In the genomic region with DNA sequence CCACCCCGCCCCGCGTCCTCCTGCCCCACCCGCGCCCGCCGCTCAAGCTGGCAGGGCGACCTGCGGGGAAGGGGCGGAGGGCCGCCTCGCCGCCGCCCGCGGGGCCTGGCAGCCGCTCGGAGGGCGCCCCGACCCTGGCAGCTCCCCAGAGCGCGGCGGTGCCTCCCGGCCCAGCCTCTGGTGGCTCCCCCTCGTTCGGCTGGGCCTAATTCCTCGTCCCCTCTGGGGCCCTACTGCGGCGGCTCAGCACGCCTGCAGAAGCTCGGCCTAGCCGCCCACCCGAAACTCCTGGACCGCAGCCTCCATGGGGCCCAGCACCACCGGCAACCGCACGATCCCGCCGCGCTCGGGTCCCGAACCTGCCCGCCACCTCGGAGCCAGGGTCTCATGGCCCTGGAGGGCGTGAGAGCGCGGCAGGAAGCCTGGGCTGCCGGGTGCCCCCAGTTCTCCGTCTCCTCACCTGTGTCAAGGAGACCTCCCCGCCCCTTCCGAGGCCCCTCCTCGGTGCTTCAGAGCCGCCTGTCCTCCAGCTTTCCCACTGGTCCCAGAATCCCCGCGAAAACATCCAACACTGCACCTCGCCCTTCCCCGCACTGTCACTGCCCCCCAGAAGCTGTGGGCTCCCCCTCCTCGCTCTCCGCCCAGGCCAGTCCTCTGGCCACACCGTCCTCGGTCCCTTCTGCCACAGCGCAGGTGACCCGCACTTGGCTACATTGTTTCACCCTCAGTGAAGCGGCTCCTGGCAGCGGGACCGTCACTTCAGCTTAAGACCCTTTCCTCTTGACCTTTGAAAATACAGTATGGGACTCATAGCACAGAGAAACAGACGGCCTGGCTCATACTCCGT, we compare ENCODE assay signal across 15 cellular contexts. TPM values are rescaled to one million over a fixed set of nuclear protein-coding genes. Genes with fewer than 3 reads are reported as not detected.
DNase-seq lines count a peak whose midpoint lies in the region; ATAC-seq and TF ChIP-seq lines count a peak whose summit lies in the region.
"Had no signal": no experiment of that assay in that cellular context is flagged by ENCODE, and none has a peak within 500 bp of the region (broad histone marks: within the 10 kb centered on the region; RNA-seq: fewer than 3 reads in every experiment).

No MANE protein-coding gene starts in this region.

- peaks cover 4% of the 10 kb centered on the region for H3K4me1 Mint-ChIP-seq in T-helper 1 cell treated with Interleukin-12 subunit alpha and Interleukin-12 subunit beta and Interleukin-4 antibody, amounts not matched to agents 30 μg/mL and 1 μg/mL, for 36 hours (ENCODE audit: low read depth)
- no peaks in the 10 kb centered on the region for H3K4me1 Mint-ChIP-seq in brain
- H3K4me1 Mint-ChIP-seq in nephron progenitor cell, result peaks cover 4% of the 10 kb centered on the region

- peaks cover 63% of the 10 kb centered on the region for H3K27me3 Mint-ChIP-seq in T-helper 1 cell treated with Interleukin-12 subunit alpha and Interleukin-12 subunit beta and Interleukin-4 antibody, amounts not matched to agents 30 μg/mL and 1 μg/mL, for 36 hours (ENCODE audit: low read depth)
- H3K27me3 Mint-ChIP-seq in brain (peaks cover 86% of the 10 kb centered on the region), nephron progenitor cell (ENCODE audit: low read depth, poor library complexity) (peaks cover 93% of the 10 kb centered on the region)

- DNase-seq in T-helper 1 cell, result no peak
- no peak for DNase-seq in nephron progenitor cell
- no peak for DNase-seq in SKM-1 (lab: John Stamatoyannopoulos, UW; ENCODE audit: unreplicated experiment)
- DNase-seq in NCI-H1092 treated with DMSO at 0.1 percent for 48 hours (lab: John Stamatoyannopoulos, UW), result no peak
- DNase-seq in Right ventricle myocardium superior, result no peak
- DNase-seq: activated CD8-positive, alpha-beta memory T cell treated with anti-CD3 and anti-CD28 coated beads, Interleukin-2, amount 50 U/mL, for 48 hours; SHP77 had no signal

- peaks cover 5% of the 10 kb centered on the region for H3K36me3 Mint-ChIP-seq in T-helper 1 cell treated with Interleukin-12 subunit alpha and Interleukin-12 subunit beta and Interleukin-4 antibody, amounts not matched to agents 30 μg/mL and 1 μg/mL, for 36 hours (ENCODE audit: low read depth)
- H3K36me3 Mint-ChIP-seq in brain (no peaks in the 10 kb centered on the region), nephron progenitor cell (ENCODE audit: low read depth) (no peaks in the 10 kb centered on the region)

- TF ChIP-seq CTCF in brain (conservative IDR thresholded peaks at IDR 0.05) (no peak), nephron progenitor cell (IDR thresholded peaks at IDR 0.05) (no peak)

- intact Hi-C loops in Right ventricle myocardium superior (cut with DNase I), result no loop called here

- no peak for ATAC-seq in Right ventricle myocardium superior (ENCODE audit: poor library complexity)

- H3K27ac Mint-ChIP-seq in T-helper 1 cell treated with Interleukin-12 subunit alpha and Interleukin-12 subunit beta and Interleukin-4 antibody, amounts not matched to agents 30 μg/mL and 1 μg/mL, for 36 hours, result peak overlapping the region; percentile 59
- no peak overlapping the region for H3K27ac Mint-ChIP-seq in brain
- no peak overlapping the region for H3K27ac Mint-ChIP-seq in nephron progenitor cell

- no peaks in the 10 kb centered on the region for H3K9me3 Mint-ChIP-seq in T-helper 1 cell treated with Interleukin-12 subunit alpha and Interleukin-12 subunit beta and Interleukin-4 antibody, amounts not matched to agents 30 μg/mL and 1 μg/mL, for 36 hours
- H3K9me3 Mint-ChIP-seq in brain, result peaks cover 0 to 19% (median 12%) of the 10 kb centered on the region in 5 experiments
- H3K9me3 Mint-ChIP-seq in nephron progenitor cell, result peaks cover 24% of the 10 kb centered on the region

- no peaks in the 10 kb centered on the region for H3K9me3 ChIP-seq in ES-I3 (ENCODE audit: control insufficient read depth, insufficient read depth, low read length)

- H3K9ac ChIP-seq in ES-I3 (ENCODE audit: low read depth, low read length), result peak overlapping the region; percentile 25; the same call in 1 of the 2 replicates

- H3K36me3 ChIP-seq in ES-I3 (ENCODE audit: insufficient read depth, low read length), result no peaks in the 10 kb centered on the region

- H3K4me3 Mint-ChIP-seq in T-helper 1 cell treated with Interleukin-12 subunit alpha and Interleukin-12 subunit beta and Interleukin-4 antibody, amounts not matched to agents 30 μg/mL and 1 μg/mL, for 36 hours, result peak overlapping the region; percentile 75
- peak overlapping the region; percentile 47 to 73 (median 49) for H3K4me3 Mint-ChIP-seq in brain
- peak overlapping the region; percentile 44 for H3K4me3 Mint-ChIP-seq in nephron progenitor cell

- H3K4me1 ChIP-seq in ES-I3 (ENCODE audit: insufficient read depth, low read length), result no peaks in the 10 kb centered on the region; the same call in 1 of the 2 replicates

RNA-seq across cellular contexts. Expression of a gene that starts 0.6 kb away (rescaled TPM):
- not detected for polyA plus RNA-seq in brain (ENCODE audit: insufficient read depth, low read depth, low replicate concordance)
- not detected for total RNA-seq in Right ventricle myocardium superior
- total RNA-seq: A172, glomerular endothelial cell, mesenteric fat pad had no signal
- polyA plus RNA-seq: esophagus, keratinocyte had no signal

RNA-seq across cellular contexts. Expression of a gene that starts 6.3 kb away (rescaled TPM):
- polyA plus RNA-seq in brain (ENCODE audit: insufficient read depth, low read depth, low replicate concordance), result 30.4 TPM
- 6.7 TPM for total RNA-seq in Right ventricle myocardium superior

RNA-seq across cellular contexts. Expression of a gene that starts 19.6 kb away (rescaled TPM):
- polyA plus RNA-seq in brain (ENCODE audit: insufficient read depth, low read depth, low replicate concordance), result not detected
- total RNA-seq in Right ventricle myocardium superior, result not detected
- total RNA-seq: A172, glomerular endothelial cell, mesenteric fat pad had no signal
- polyA plus RNA-seq: keratinocyte had no signal

RNA-seq across cellular contexts. Expression of a gene that starts 27.8 kb away (rescaled TPM):
- polyA plus RNA-seq in brain (ENCODE audit: insufficient read depth, low read depth, low replicate concordance), result 64.3 TPM
- 26.6 TPM for total RNA-seq in Right ventricle myocardium superior

RNA-seq across cellular contexts. Expression of a gene that starts 28.5 kb away (rescaled TPM):
- 67.4 TPM for polyA plus RNA-seq in brain (ENCODE audit: insufficient read depth, low read depth, low replicate concordance)
- total RNA-seq in Right ventricle myocardium superior, result 29.7 TPM
